9 cellular contexts compared by ENCODE assay signal in genomic region chr14:105857816-105858675, GRCh38.
DNase-seq lines count a peak whose midpoint lies in the region; ATAC-seq and TF ChIP-seq lines count a peak whose summit lies in the region.
"Had no signal": no experiment of that assay in that cellular context is flagged by ENCODE, and none has a peak within 500 bp of the region (broad histone marks: within the 10 kb centered on the region; RNA-seq: fewer than 3 reads in every experiment).

No MANE protein-coding gene starts in this region.

- no TSS peak for BruUV-seq in Calu3 (replicated peaks; lab: Mats Ljungman, UMichigan)

- H3K36me3 ChIP-seq in OCI-LY3 (replicated peaks; ENCODE audit: low read depth, low read length) (peaks cover 62% of the 10 kb centered on the region), trophoblast cell (ENCODE audit: control insufficient read depth in 1 of 2, insufficient read depth in 2 of 2, low read length in 2 of 2) (no peaks in the 10 kb centered on the region), GM23338 (ENCODE audit: insufficient read depth) (no peaks in the 10 kb centered on the region)

- no peak overlapping the region for H2BK5ac ChIP-seq in trophoblast cell (ENCODE audit: low read depth, low read length, poor library complexity)

- DNase-seq in coronary artery (ENCODE audit: low spot score) (peak; percentile 33), trophoblast cell (no peak), Calu3 (no peak), GM23338 (ENCODE audit: low spot score) (no peak), AG20443 (ENCODE audit: low spot score) (no peak)
- DNase-seq: NCI-H2171 had no signal

- H3K27me3 Mint-ChIP-seq in Calu3 (ENCODE audit: unreplicated experiment) (peaks cover 53% of the 10 kb centered on the region), GM23338 (ENCODE audit: insufficient read depth, low read depth, poor library complexity) (peaks cover 10% of the 10 kb centered on the region)

- H3K79me2 ChIP-seq in OCI-LY3 (ENCODE audit: low read length) (peaks cover 100% of the 10 kb centered on the region), trophoblast cell (ENCODE audit: control insufficient read depth, insufficient read depth, low read length, poor library complexity) (no peaks in the 10 kb centered on the region), GM23338 (replicated peaks; ENCODE audit: insufficient read depth) (no peaks in the 10 kb centered on the region)

- H2AK5ac ChIP-seq in trophoblast cell (ENCODE audit: low read length), result no peak overlapping the region

- H4K20me1 ChIP-seq in OCI-LY3 (ENCODE audit: insufficient read depth, low read length), result peaks cover 18% of the 10 kb centered on the region; the same call in 1 of the 2 replicates
- no peaks in the 10 kb centered on the region for H4K20me1 ChIP-seq in GM23338 (replicated peaks; ENCODE audit: insufficient read depth)

- H3K27me3 ChIP-seq in OCI-LY3 (ENCODE audit: low read depth, low read length) (no peaks in the 10 kb centered on the region), trophoblast cell (ENCODE audit: insufficient read depth, low read length) (no peaks in the 10 kb centered on the region), GM23338 (ENCODE audit: insufficient read depth) (no peaks in the 10 kb centered on the region)

- no peak overlapping the region for H4K91ac ChIP-seq in trophoblast cell (ENCODE audit: low read depth, low read length)

- H3K4me3 ChIP-seq in GM08714 (ENCODE audit: low read length) (peak overlapping the region; percentile 95; the same call in 1 of the 2 replicates), OCI-LY3 (ENCODE audit: low read length) (peak overlapping the region; percentile 99), coronary artery (no peak overlapping the region), trophoblast cell (ENCODE audit: low read depth, low read length) (peak overlapping the region; percentile 53), GM23338 (no peak overlapping the region)

- H3K9me3 Mint-ChIP-seq in Calu3 (ENCODE audit: low read depth, unreplicated experiment) (no peaks in the 10 kb centered on the region), GM23338 (peaks cover 100% of the 10 kb centered on the region)

- H4K8ac ChIP-seq in trophoblast cell (ENCODE audit: low read depth, low read length), result no peak overlapping the region

- peak overlapping the region; percentile 92 for H3K4me2 ChIP-seq in OCI-LY3 (ENCODE audit: low read length)
- no peak overlapping the region for H3K4me2 ChIP-seq in trophoblast cell (ENCODE audit: low read length)
- H3K4me2 ChIP-seq in GM23338, result no peak overlapping the region

- TF ChIP-seq CTCF in OCI-LY3 (IDR thresholded peaks at IDR 0.05; ENCODE audit: low read depth, low read length) (no peak), coronary artery (IDR thresholded peaks at IDR 0.05) (no peak), Calu3 (IDR thresholded peaks at IDR 0.05; ENCODE audit: unreplicated experiment) (no peak), GM23338 (conservative IDR thresholded peaks at IDR 0.05; ENCODE audit: low read depth in 2 of 2) (no peak)

- CTCF ChIA-PET in Calu3 (lab: Charles Lee), result no interaction called here

- no peak overlapping the region for H2BK120ac ChIP-seq in trophoblast cell (ENCODE audit: insufficient read depth, low read length, poor library complexity)

- H3K27ac ChIP-seq in OCI-LY3 (ENCODE audit: low read length) (peak overlapping the region; percentile 98), coronary artery (no peak overlapping the region), trophoblast cell (ENCODE audit: low read depth, low read length) (no peak overlapping the region), GM23338 (ENCODE audit: low read depth) (no peak overlapping the region)

- WGBS in trophoblast cell (ENCODE audit: extremely low coverage, insufficient coverage, insufficient read length), result no CpG with 5 or more reads among the region's 9 CpGs

- H3K4me1 ChIP-seq in OCI-LY3 (ENCODE audit: low read length), result peaks cover 34% of the 10 kb centered on the region
- H3K4me1 ChIP-seq in trophoblast cell (ENCODE audit: control insufficient read depth in 1 of 2, insufficient read depth in 2 of 2, low read length in 2 of 2), result no peaks in the 10 kb centered on the region
- no peaks in the 10 kb centered on the region for H3K4me1 ChIP-seq in GM23338 (ENCODE audit: insufficient read depth)

- no peak overlapping the region for H3K4ac ChIP-seq in trophoblast cell (ENCODE audit: low read depth, low read length)

- no peak overlapping the region for H3K23ac ChIP-seq in trophoblast cell (ENCODE audit: low read length)

- H3K36me3 Mint-ChIP-seq in Calu3 (ENCODE audit: insufficient read depth, unreplicated experiment), result peaks cover 3% of the 10 kb centered on the region
- peaks cover 49% of the 10 kb centered on the region for H3K36me3 Mint-ChIP-seq in GM23338 (ENCODE audit: low read depth)

- no peak overlapping the region for H3K18ac ChIP-seq in trophoblast cell (ENCODE audit: low read length)

- no peak overlapping the region for H3K14ac ChIP-seq in trophoblast cell (ENCODE audit: low read length)

- no peaks in the 10 kb centered on the region for H3F3A ChIP-seq in GM23338 (replicated peaks; ENCODE audit: low read depth)

- no peaks in the 10 kb centered on the region for H3K9me2 ChIP-seq in GM23338 (ENCODE audit: insufficient read depth)

- H3K4me3 Mint-ChIP-seq in Calu3 (ENCODE audit: low read depth, unreplicated experiment) (no peak overlapping the region), GM23338 (no peak overlapping the region)

- ATAC-seq in GM23338 (no peak), HG03571 (IDR thresholded peaks at IDR 0.05; ENCODE audit: unreplicated experiment) (no peak)

- H3K27ac Mint-ChIP-seq in Calu3 (ENCODE audit: unreplicated experiment) (no peak overlapping the region), GM23338 (no peak overlapping the region)

- H2AFZ ChIP-seq in OCI-LY3 (ENCODE audit: low read depth, low read length) (no peak overlapping the region), trophoblast cell (ENCODE audit: insufficient read depth, low read length, poor library complexity) (no peak overlapping the region), GM23338 (no peak overlapping the region)

- H4K12ac ChIP-seq in trophoblast cell (ENCODE audit: low read depth, low read length), result no peak overlapping the region

- intact Hi-C loops in Calu3 (cut with micrococcal nuclease; ENCODE audit: unreplicated experiment), result no loop called here

- no peaks in the 10 kb centered on the region for H3K79me1 ChIP-seq in trophoblast cell (ENCODE audit: low read length)

- no peaks in the 10 kb centered on the region for H3K4me1 Mint-ChIP-seq in Calu3 (ENCODE audit: low read depth, unreplicated experiment)
- no peaks in the 10 kb centered on the region for H3K4me1 Mint-ChIP-seq in GM23338

- H3K9ac ChIP-seq in OCI-LY3 (ENCODE audit: low read length), result peak overlapping the region; percentile 100
- no peak overlapping the region for H3K9ac ChIP-seq in trophoblast cell (ENCODE audit: low read length)

- no peak overlapping the region for H2BK12ac ChIP-seq in trophoblast cell (ENCODE audit: low read length)

- H3K9me3 ChIP-seq in OCI-LY3 (ENCODE audit: insufficient read depth, low read length), result peaks cover 7% of the 10 kb centered on the region; the same call in 1 of the 2 replicates
- H3K9me3 ChIP-seq in trophoblast cell (ENCODE audit: insufficient read depth, low read depth, low read length), result peaks cover 85% of the 10 kb centered on the region

TF ChIP-seq in GM23338, 12 proteins besides CTCF, POLR2A, EP300 and RAD21 (continues in another document):
- TF ChIP-seq CREB1 (CRISPR knock-in tag; IDR thresholded peaks at IDR 0.05; ENCODE audit: low read depth), result no peak

Comparison
In these comparisons a context has a peak if more than half of its experiments do, and no peak if none do; other contexts are left out.
1. H3K4me3 ChIP-seq: peak in GM08714 (single experiment), OCI-LY3 (single experiment) and trophoblast cell (single experiment); none in coronary artery (single experiment) and GM23338 (single experiment).